ENCODE assay signal across 8 cellular contexts in genomic region chr20:17612287-17612974, GRCh38. TPM values are rescaled to one million over a fixed set of nuclear protein-coding genes. Genes with fewer than 3 reads are reported as not detected.
DNase-seq lines count a peak whose midpoint lies in the region; ATAC-seq lines count a peak whose summit lies in the region.

No MANE protein-coding gene starts in this region.

- peaks cover 8% of the 10 kb centered on the region for H3K4me1 ChIP-seq in right cardiac atrium (ENCODE audit: control insufficient read depth, insufficient read depth, low read length)

- H3K27me3 ChIP-seq in right cardiac atrium (ENCODE audit: control insufficient read depth, insufficient read depth), result no peaks in the 10 kb centered on the region

- H3K36me3 Mint-ChIP-seq in activated naive CD4-positive, alpha-beta T cell treated with anti-CD3 and anti-CD28 coated beads, Interleukin-2, amount 50 U/mL, for 24 hours, result peaks cover 2% of the 10 kb centered on the region

- no peak overlapping the region for H3K4me3 ChIP-seq in right cardiac atrium (ENCODE audit: low read length)

- H3K4me1 Mint-ChIP-seq in activated naive CD4-positive, alpha-beta T cell treated with anti-CD3 and anti-CD28 coated beads, Interleukin-2, amount 50 U/mL, for 24 hours, result peaks cover 32% of the 10 kb centered on the region

- DNase-seq in DMS53 (lab: John Stamatoyannopoulos, UW) (peak; percentile 42), DMS53 treated with DMSO at 0.1 percent for 48 hours (lab: John Stamatoyannopoulos, UW; ENCODE audit: unreplicated experiment) (no peak), right cardiac atrium (peak in 2 of 3 donors; percentile 46 to 58), NCI-H1092 treated with DMSO at 0.1 percent for 48 hours (lab: John Stamatoyannopoulos, UW) (no peak), LoVo (ENCODE audit: low spot score) (no peak), NCI-H446 (lab: John Stamatoyannopoulos, UW) (no peak)
- DNase-seq in stimulated activated CD8-positive, alpha-beta memory T cell treated with anti-CD3 and anti-CD28 coated beads, Interleukin-4, amount 100 ng/mL, for 24 hours (ENCODE audit: low read depth), result peak; percentile 19

- H3K27ac ChIP-seq in right cardiac atrium (ENCODE audit: low read length), result peak overlapping the region; percentile 22

- intact Hi-C loops in right cardiac atrium (cut with DNase I), result loop anchor here in 1 of 4 donors (5.0 kb wide), 1 partner anchor 75 kb away; no protein-coding TSS in a partner anchor

- no peaks in the 10 kb centered on the region for H3K27me3 Mint-ChIP-seq in activated naive CD4-positive, alpha-beta T cell treated with anti-CD3 and anti-CD28 coated beads, Interleukin-2, amount 50 U/mL, for 24 hours

- H3K4me3 Mint-ChIP-seq in activated naive CD4-positive, alpha-beta T cell treated with anti-CD3 and anti-CD28 coated beads, Interleukin-2, amount 50 U/mL, for 24 hours, result peak overlapping the region; percentile 9

- ATAC-seq in right cardiac atrium, result peak; percentile 6 to 15

- peak overlapping the region; percentile 89 for H3K27ac Mint-ChIP-seq in activated naive CD4-positive, alpha-beta T cell treated with anti-CD3 and anti-CD28 coated beads, Interleukin-2, amount 50 U/mL, for 24 hours

- no peaks in the 10 kb centered on the region for H3K9me3 ChIP-seq in right cardiac atrium (ENCODE audit: control insufficient read depth, low read length)

- 54% methylated on average over 16 of the region's 16 CpGs for WGBS in right cardiac atrium

- no peaks in the 10 kb centered on the region for H3K9me3 Mint-ChIP-seq in activated naive CD4-positive, alpha-beta T cell treated with anti-CD3 and anti-CD28 coated beads, Interleukin-2, amount 50 U/mL, for 24 hours

RNA-seq across cellular contexts. Expression of gene DSTN, which starts 42.6 kb away (rescaled TPM):
- 100 to 1,000 TPM; 720 to 770 (median 741) TPM for total RNA-seq in right cardiac atrium
- 929 TPM for polyA plus RNA-seq in right cardiac atrium

Comparison
In these comparisons a context has a peak if more than half of its experiments do, and no peak if none do; other contexts are left out.
1. DNase-seq: peak in DMS53 (single experiment), right cardiac atrium (2 of 3) and stimulated activated CD8-positive, alpha-beta memory T cell treated with anti-CD3 and anti-CD28 coated beads, Interleukin-4, amount 100 ng/mL, for 24 hours (single experiment); none in DMS53 treated with DMSO at 0.1 percent for 48 hours (single experiment), NCI-H1092 treated with DMSO at 0.1 percent for 48 hours (single experiment), LoVo (single experiment) and NCI-H446 (0 of 2).